In genomic region chr14:88983755-88984154, GRCh38 we compare ENCODE assay signal across 13 cellular contexts.
DNase-seq lines count a peak whose midpoint lies in the region.
"Had no signal": no experiment of that assay in that cellular context is flagged by ENCODE, and none has a peak within 500 bp of the region (broad histone marks: within the 10 kb centered on the region; RNA-seq: fewer than 3 reads in every experiment).

No MANE protein-coding gene starts in this region.

- no peak overlapping the region for H3K27ac ChIP-seq in SJCRH30
- H3K27ac ChIP-seq: 22Rv1, esophagus squamous epithelium had no signal

- H3K36me3 ChIP-seq in SJCRH30, result no peaks in the 10 kb centered on the region
- H3K36me3 ChIP-seq: esophagus squamous epithelium had no signal

- no peaks in the 10 kb centered on the region for H3K27me3 ChIP-seq in SJCRH30

- no peaks in the 10 kb centered on the region for H3K9me3 ChIP-seq in SJCRH30 (replicated peaks)

- H3K4me3 ChIP-seq in SJCRH30 (no peak overlapping the region), skeletal muscle cell (ENCODE audit: low read depth, low read length) (no peak overlapping the region)
- H3K4me3 ChIP-seq: esophagus squamous epithelium, lung had no signal

- H3K4me1 ChIP-seq in SJCRH30, result peaks cover 5% of the 10 kb centered on the region; the same call in 1 of the 2 replicates
- H3K4me1 ChIP-seq: esophagus squamous epithelium had no signal

- peak; percentile 16 for DNase-seq in DMS 273 (lab: John Stamatoyannopoulos, UW; ENCODE audit: unreplicated experiment)
- no peak for DNase-seq in DMS 273 treated with DMSO at 0.1 percent for 48 hours (lab: John Stamatoyannopoulos, UW)
- DNase-seq in SJCRH30, result peak; percentile 5 to 7
- peak; percentile 44 for DNase-seq in fibroblast of gingiva (ENCODE audit: low read depth)
- peak; percentile 75 for DNase-seq in skeletal muscle cell (ENCODE audit: low read depth)
- no peak for DNase-seq in activated naive CD4-positive, alpha-beta T cell treated with Interleukin-2 at 50 U/mL for 16 hours
- no peak for DNase-seq in T-helper 9 cell
- DNase-seq in NCI-H1105 (lab: John Stamatoyannopoulos, UW), result no peak
- DNase-seq: esophagus squamous epithelium, GDM1, GOT3 had no signal

Comparison
In these comparisons a context has a peak if more than half of its experiments do, and no peak if none do; other contexts are left out.
1. DNase-seq: peak in DMS 273 (single experiment), SJCRH30 (2 of 2), fibroblast of gingiva (single experiment) and skeletal muscle cell (single experiment); none in DMS 273 treated with DMSO at 0.1 percent for 48 hours (single experiment), activated naive CD4-positive, alpha-beta T cell treated with Interleukin-2 at 50 U/mL for 16 hours (single experiment), T-helper 9 cell (single experiment) and NCI-H1105 (single experiment).